In genomic region chr4:124902111-124902510, GRCh38 we compare ENCODE assay signal across 21 cellular contexts.
"Had no signal": no experiment of that assay in that cellular context is flagged by ENCODE, and none has a peak within 500 bp of the region (broad histone marks: within the 10 kb centered on the region; RNA-seq: fewer than 3 reads in every experiment).

No MANE protein-coding gene starts in this region.

- H3K27me3 ChIP-seq: body of pancreas, esophagus squamous epithelium, neural progenitor cell, ovary, sigmoid colon, upper lobe of right lung had no signal

- H3K27ac ChIP-seq: body of pancreas, coronary artery, esophagus squamous epithelium, neural progenitor cell, ovary, sigmoid colon, thoracic aorta, upper lobe of right lung had no signal

- H3K4me1 ChIP-seq: upper lobe of right lung had no signal

- H3K9ac ChIP-seq: neural progenitor cell had no signal

- ATAC-seq: activated CD8-positive, alpha-beta T cell treated with anti-CD3 and anti-CD28 coated beads, Interleukin-2, amount 10 ng/mL, durations not matched to agents 7 days and 5 days; activated T-cell treated with anti-CD3 and anti-CD28 coated beads, Interleukin-2, amount 50 U/mL, for 72 hours; body of pancreas; upper lobe of right lung had no signal

- H3K4me1 Mint-ChIP-seq: activated CD4-positive, alpha-beta T cell treated with anti-CD3 and anti-CD28 coated beads, Interleukin-2, amount 10 ng/mL, durations not matched to agents 24 days and 14 days; central memory CD8-positive, alpha-beta T cell had no signal

- H3K4me3 Mint-ChIP-seq: activated CD4-positive, alpha-beta T cell treated with anti-CD3 and anti-CD28 coated beads, Interleukin-2, amount 10 ng/mL, durations not matched to agents 24 days and 14 days; activated CD8-positive, alpha-beta T cell treated with anti-CD3 and anti-CD28 coated beads, Interleukin-2, amount 10 ng/mL, durations not matched to agents 7 days and 5 days; activated naive CD8-positive, alpha-beta T cell; activated T-cell treated with anti-CD3 and anti-CD28 coated beads, Interleukin-2, amount 50 U/mL, for 72 hours; central memory CD8-positive, alpha-beta T cell; neural progenitor cell had no signal

- H3K9me3 Mint-ChIP-seq: activated CD4-positive, alpha-beta T cell treated with anti-CD3 and anti-CD28 coated beads, Interleukin-2, amount 10 ng/mL, durations not matched to agents 24 days and 14 days had no signal

- H3K9me3 ChIP-seq: body of pancreas, esophagus squamous epithelium, ovary, sigmoid colon, thoracic aorta had no signal

- H3K27me3 Mint-ChIP-seq: activated CD4-positive, alpha-beta T cell treated with anti-CD3 and anti-CD28 coated beads, Interleukin-2, amount 10 ng/mL, durations not matched to agents 24 days and 14 days; activated naive CD8-positive, alpha-beta T cell; central memory CD8-positive, alpha-beta T cell had no signal

- DNase-seq: activated CD4-positive, alpha-beta T cell treated with anti-CD3 and anti-CD28 coated beads, Interleukin-2, amount 10 ng/mL, durations not matched to agents 24 days and 14 days; activated CD4-positive, CD25-positive, alpha-beta regulatory T cell; activated CD8-positive, alpha-beta memory T cell treated with anti-CD3 and anti-CD28 coated beads, Interleukin-2, amount 50 U/mL, for 48 hours; activated CD8-positive, alpha-beta T cell treated with anti-CD3 and anti-CD28 coated beads, Interleukin-2, amount 10 ng/mL, durations not matched to agents 7 days and 5 days; activated gamma-delta T cell treated with Interleukin-2 at 50 U/mL for 16 hours; activated T-cell treated with anti-CD3 and anti-CD28 coated beads, Interleukin-2, amount 50 U/mL, for 72 hours; amniotic stem cell; body of pancreas; esophagus squamous epithelium; kidney glomerular epithelial cell; mesendoderm; ovary; sigmoid colon; stimulated activated CD4-positive, alpha-beta T cell treated with anti-CD3 and anti-CD28 coated beads, Interleukin-2, amount 100 ng/mL, for 24 hours; T-helper 2 cell; upper lobe of right lung had no signal

- H3K36me3 ChIP-seq: esophagus squamous epithelium, neural progenitor cell, ovary, sigmoid colon, thoracic aorta, upper lobe of right lung had no signal

- H3K4me3 ChIP-seq: body of pancreas, coronary artery, esophagus squamous epithelium, neural progenitor cell, ovary, sigmoid colon, thoracic aorta, upper lobe of right lung had no signal

- H3K36me3 Mint-ChIP-seq: activated naive CD8-positive, alpha-beta T cell; neural progenitor cell had no signal

- H3K27ac Mint-ChIP-seq: activated CD4-positive, alpha-beta T cell treated with anti-CD3 and anti-CD28 coated beads, Interleukin-2, amount 10 ng/mL, durations not matched to agents 24 days and 14 days; activated CD8-positive, alpha-beta T cell treated with anti-CD3 and anti-CD28 coated beads, Interleukin-2, amount 10 ng/mL, durations not matched to agents 7 days and 5 days; activated naive CD8-positive, alpha-beta T cell; activated T-cell treated with anti-CD3 and anti-CD28 coated beads, Interleukin-2, amount 50 U/mL, for 72 hours; neural progenitor cell had no signal
